ENCODE assay signal across 1 cellular context in the genomic region with DNA sequence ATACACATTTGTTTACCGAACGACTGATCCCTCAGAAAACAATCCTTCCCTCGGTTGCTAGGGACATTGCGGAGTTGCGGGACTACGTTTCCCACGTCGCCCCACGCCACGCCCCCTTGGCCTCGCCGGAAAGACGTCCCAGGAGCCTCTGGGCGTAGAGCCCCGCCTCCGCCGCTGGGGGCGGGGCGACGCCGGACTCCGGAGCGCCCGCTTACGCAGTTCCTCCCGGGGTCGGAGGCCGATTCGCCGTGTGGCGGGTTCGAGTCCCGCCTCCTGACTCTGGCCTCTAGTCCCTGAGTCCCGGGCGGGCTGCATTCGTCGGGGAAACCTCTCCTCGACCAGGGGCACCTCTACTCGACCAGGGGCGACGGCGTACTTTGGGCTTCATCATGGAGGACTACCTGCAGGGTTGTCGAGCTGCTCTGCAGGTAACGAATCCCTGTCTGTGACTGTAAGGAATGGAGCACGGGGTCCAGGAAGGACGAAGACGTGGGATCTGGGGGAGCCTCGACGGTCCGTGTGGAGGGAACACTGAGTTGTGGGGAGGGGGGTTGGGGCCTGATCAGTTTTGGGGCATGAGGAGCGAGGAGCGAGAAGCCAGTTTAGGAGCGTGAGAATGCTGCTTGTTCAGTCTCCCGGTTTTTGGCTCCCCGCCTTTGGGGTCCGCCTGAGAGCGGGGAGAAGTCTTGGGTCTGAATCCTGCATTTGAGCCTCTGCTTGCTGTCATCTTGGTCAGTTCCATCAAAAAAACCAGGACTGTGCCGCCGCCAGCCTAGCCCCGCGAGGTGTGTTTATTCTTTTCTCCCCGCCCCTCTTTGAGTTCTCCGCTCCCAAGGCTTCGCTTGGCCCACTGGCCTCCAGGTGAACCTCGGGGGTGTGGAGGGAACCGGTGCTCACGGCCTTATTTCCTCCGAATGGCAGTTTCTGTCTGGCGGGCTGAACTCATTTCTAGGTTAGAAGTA.
TF ChIP-seq lines count a peak whose summit lies in the region.

A gene with protein sequence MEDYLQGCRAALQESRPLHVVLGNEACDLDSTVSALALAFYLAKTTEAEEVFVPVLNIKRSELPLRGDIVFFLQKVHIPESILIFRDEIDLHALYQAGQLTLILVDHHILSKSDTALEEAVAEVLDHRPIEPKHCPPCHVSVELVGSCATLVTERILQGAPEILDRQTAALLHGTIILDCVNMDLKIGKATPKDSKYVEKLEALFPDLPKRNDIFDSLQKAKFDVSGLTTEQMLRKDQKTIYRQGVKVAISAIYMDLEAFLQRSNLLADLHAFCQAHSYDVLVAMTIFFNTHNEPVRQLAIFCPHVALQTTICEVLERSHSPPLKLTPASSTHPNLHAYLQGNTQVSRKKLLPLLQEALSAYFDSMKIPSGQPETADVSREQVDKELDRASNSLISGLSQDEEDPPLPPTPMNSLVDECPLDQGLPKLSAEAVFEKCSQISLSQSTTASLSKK (plus strand): TSS at position 206 of the 962 bp plus-strand sequence. CDS start 184 bp downstream, at position 390.

TF ChIP-seq in HepG2, 621 proteins besides CTCF, POLR2A, EP300 and RAD21 (continued from another document and continues in another):
- TF ChIP-seq ZNF30 (CRISPR knock-in tag; IDR thresholded peaks at IDR 0.05) (no peak), TBL1XR1 (IDR thresholded peaks at IDR 0.05; ENCODE audit: borderline replicate concordance, low read length, partially characterized antibody) (peak; percentile 5), CAMTA2 (CRISPR knock-in tag; IDR thresholded peaks at IDR 0.05; ENCODE audit: borderline replicate concordance) (no peak), TGIF2 (CRISPR knock-in tag; IDR thresholded peaks at IDR 0.05) (peak; percentile 13; the same call in 1 of the 2 replicates), CHCHD3 (CRISPR knock-in tag; IDR thresholded peaks at IDR 0.05) (no peak), ZNF331 (CRISPR knock-in tag; IDR thresholded peaks at IDR 0.05) (no peak), ZNF816 (CRISPR knock-in tag; IDR thresholded peaks at IDR 0.05; ENCODE audit: borderline replicate concordance) (no peak), KLF6 (CRISPR knock-in tag; IDR thresholded peaks at IDR 0.05) (0 out of 2 replicates have a peak, but pooled peaks have one; percentile 41), ZNF672 (CRISPR knock-in tag; IDR thresholded peaks at IDR 0.05) (no peak), ZNF260 (CRISPR knock-in tag; IDR thresholded peaks at IDR 0.05; ENCODE audit: borderline replicate concordance, low read depth) (no peak), SIX1 (CRISPR knock-in tag; IDR thresholded peaks at IDR 0.05; ENCODE audit: borderline replicate concordance) (no peak), ZNF451 (CRISPR knock-in tag; IDR thresholded peaks at IDR 0.05) (no peak), XRCC5 (optimal IDR thresholded peaks at IDR 0.05; ENCODE audit: low read length) (no peak), FOXJ3 (CRISPR knock-in tag; IDR thresholded peaks at IDR 0.05; ENCODE audit: borderline replicate concordance) (peak; percentile 75; the same call in 1 of the 2 replicates), ZNF326 (CRISPR knock-in tag; IDR thresholded peaks at IDR 0.05; ENCODE audit: borderline replicate concordance) (no peak), ZNF496 (CRISPR knock-in tag; IDR thresholded peaks at IDR 0.05; ENCODE audit: insufficient replicate concordance) (no peak), ATF7-NPFF (CRISPR knock-in tag; IDR thresholded peaks at IDR 0.05; ENCODE audit: low read depth) (peak; percentile 80), ZSCAN22 (CRISPR knock-in tag; IDR thresholded peaks at IDR 0.05) (no peak), ZFP1 (CRISPR knock-in tag; IDR thresholded peaks at IDR 0.05) (no peak), CEBPB (IDR thresholded peaks at IDR 0.05; ENCODE audit: borderline replicate concordance, low read depth, low read length) (peak; percentile 22; the same call in 1 of the 2 replicates), DMAP1 (CRISPR knock-in tag; IDR thresholded peaks at IDR 0.05) (no peak), SETDB1 (CRISPR knock-in tag; IDR thresholded peaks at IDR 0.05; ENCODE audit: borderline replicate concordance) (no peak), PHF21A (CRISPR knock-in tag; IDR thresholded peaks at IDR 0.05) (no peak), NCOA2 (CRISPR knock-in tag; IDR thresholded peaks at IDR 0.05) (no peak), HOXA7 (CRISPR knock-in tag; IDR thresholded peaks at IDR 0.05) (no peak), ARHGAP35 (CRISPR knock-in tag; IDR thresholded peaks at IDR 0.05; ENCODE audit: borderline replicate concordance) (0 out of 2 replicates have a peak, but pooled peaks have one; percentile 33), U2AF2 (IDR thresholded peaks at IDR 0.05; ENCODE audit: low read depth, low read length) (no peak), MIER2 (CRISPR knock-in tag; IDR thresholded peaks at IDR 0.05) (no peak), SKI (IDR thresholded peaks at IDR 0.05; ENCODE audit: partially characterized antibody) (peak; percentile 10)
- TF ChIP-seq, protein P1, sequence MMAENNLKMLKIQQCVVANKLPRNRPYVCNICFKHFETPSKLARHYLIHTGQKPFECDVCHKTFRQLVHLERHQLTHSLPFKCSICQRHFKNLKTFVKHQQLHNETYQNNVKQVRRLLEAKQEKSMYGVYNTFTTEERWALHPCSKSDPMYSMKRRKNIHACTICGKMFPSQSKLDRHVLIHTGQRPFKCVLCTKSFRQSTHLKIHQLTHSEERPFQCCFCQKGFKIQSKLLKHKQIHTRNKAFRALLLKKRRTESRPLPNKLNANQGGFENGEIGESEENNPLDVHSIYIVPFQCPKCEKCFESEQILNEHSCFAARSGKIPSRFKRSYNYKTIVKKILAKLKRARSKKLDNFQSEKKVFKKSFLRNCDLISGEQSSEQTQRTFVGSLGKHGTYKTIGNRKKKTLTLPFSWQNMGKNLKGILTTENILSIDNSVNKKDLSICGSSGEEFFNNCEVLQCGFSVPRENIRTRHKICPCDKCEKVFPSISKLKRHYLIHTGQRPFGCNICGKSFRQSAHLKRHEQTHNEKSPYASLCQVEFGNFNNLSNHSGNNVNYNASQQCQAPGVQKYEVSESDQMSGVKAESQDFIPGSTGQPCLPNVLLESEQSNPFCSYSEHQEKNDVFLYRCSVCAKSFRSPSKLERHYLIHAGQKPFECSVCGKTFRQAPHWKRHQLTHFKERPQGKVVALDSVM (CRISPR knock-in tag; IDR thresholded peaks at IDR 0.05) = peak; percentile 82
- TF ChIP-seq, protein P2, sequence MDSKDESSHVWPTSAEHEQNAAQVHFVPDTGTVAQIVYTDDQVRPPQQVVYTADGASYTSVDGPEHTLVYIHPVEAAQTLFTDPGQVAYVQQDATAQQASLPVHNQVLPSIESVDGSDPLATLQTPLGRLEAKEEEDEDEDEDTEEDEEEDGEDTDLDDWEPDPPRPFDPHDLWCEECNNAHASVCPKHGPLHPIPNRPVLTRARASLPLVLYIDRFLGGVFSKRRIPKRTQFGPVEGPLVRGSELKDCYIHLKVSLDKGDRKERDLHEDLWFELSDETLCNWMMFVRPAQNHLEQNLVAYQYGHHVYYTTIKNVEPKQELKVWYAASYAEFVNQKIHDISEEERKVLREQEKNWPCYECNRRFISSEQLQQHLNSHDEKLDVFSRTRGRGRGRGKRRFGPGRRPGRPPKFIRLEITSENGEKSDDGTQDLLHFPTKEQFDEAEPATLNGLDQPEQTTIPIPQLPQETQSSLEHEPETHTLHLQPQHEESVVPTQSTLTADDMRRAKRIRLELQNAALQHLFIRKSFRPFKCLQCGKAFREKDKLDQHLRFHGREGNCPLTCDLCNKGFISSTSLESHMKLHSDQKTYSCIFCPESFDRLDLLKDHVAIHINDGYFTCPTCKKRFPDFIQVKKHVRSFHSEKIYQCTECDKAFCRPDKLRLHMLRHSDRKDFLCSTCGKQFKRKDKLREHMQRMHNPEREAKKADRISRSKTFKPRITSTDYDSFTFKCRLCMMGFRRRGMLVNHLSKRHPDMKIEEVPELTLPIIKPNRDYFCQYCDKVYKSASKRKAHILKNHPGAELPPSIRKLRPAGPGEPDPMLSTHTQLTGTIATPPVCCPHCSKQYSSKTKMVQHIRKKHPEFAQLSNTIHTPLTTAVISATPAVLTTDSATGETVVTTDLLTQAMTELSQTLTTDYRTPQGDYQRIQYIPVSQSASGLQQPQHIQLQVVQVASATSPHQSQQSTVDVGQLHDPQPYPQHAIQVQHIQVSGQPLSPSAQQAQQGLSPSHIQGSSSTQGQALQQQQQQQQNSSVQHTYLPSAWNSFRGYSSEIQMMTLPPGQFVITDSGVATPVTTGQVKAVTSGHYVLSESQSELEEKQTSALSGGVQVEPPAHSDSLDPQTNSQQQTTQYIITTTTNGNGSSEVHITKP (CRISPR knock-in tag; IDR thresholded peaks at IDR 0.05; ENCODE audit: low read depth) = no peak; the same call in 1 of the 2 replicates
- TF ChIP-seq, protein P3, sequence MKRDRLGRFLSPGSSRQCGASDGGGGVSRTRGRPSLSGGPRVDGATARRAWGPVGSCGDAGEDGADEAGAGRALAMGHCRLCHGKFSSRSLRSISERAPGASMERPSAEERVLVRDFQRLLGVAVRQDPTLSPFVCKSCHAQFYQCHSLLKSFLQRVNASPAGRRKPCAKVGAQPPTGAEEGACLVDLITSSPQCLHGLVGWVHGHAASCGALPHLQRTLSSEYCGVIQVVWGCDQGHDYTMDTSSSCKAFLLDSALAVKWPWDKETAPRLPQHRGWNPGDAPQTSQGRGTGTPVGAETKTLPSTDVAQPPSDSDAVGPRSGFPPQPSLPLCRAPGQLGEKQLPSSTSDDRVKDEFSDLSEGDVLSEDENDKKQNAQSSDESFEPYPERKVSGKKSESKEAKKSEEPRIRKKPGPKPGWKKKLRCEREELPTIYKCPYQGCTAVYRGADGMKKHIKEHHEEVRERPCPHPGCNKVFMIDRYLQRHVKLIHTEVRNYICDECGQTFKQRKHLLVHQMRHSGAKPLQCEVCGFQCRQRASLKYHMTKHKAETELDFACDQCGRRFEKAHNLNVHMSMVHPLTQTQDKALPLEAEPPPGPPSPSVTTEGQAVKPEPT (CRISPR knock-in tag; IDR thresholded peaks at IDR 0.05; ENCODE audit: low read depth) = no peak
- TF ChIP-seq, protein P4, sequence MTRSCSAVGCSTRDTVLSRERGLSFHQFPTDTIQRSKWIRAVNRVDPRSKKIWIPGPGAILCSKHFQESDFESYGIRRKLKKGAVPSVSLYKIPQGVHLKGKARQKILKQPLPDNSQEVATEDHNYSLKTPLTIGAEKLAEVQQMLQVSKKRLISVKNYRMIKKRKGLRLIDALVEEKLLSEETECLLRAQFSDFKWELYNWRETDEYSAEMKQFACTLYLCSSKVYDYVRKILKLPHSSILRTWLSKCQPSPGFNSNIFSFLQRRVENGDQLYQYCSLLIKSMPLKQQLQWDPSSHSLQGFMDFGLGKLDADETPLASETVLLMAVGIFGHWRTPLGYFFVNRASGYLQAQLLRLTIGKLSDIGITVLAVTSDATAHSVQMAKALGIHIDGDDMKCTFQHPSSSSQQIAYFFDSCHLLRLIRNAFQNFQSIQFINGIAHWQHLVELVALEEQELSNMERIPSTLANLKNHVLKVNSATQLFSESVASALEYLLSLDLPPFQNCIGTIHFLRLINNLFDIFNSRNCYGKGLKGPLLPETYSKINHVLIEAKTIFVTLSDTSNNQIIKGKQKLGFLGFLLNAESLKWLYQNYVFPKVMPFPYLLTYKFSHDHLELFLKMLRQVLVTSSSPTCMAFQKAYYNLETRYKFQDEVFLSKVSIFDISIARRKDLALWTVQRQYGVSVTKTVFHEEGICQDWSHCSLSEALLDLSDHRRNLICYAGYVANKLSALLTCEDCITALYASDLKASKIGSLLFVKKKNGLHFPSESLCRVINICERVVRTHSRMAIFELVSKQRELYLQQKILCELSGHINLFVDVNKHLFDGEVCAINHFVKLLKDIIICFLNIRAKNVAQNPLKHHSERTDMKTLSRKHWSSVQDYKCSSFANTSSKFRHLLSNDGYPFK (CRISPR knock-in tag; IDR thresholded peaks at IDR 0.05; ENCODE audit: borderline replicate concordance) = peak; percentile 87; the same call in 1 of the 2 replicates
- TF ChIP-seq, protein P5, sequence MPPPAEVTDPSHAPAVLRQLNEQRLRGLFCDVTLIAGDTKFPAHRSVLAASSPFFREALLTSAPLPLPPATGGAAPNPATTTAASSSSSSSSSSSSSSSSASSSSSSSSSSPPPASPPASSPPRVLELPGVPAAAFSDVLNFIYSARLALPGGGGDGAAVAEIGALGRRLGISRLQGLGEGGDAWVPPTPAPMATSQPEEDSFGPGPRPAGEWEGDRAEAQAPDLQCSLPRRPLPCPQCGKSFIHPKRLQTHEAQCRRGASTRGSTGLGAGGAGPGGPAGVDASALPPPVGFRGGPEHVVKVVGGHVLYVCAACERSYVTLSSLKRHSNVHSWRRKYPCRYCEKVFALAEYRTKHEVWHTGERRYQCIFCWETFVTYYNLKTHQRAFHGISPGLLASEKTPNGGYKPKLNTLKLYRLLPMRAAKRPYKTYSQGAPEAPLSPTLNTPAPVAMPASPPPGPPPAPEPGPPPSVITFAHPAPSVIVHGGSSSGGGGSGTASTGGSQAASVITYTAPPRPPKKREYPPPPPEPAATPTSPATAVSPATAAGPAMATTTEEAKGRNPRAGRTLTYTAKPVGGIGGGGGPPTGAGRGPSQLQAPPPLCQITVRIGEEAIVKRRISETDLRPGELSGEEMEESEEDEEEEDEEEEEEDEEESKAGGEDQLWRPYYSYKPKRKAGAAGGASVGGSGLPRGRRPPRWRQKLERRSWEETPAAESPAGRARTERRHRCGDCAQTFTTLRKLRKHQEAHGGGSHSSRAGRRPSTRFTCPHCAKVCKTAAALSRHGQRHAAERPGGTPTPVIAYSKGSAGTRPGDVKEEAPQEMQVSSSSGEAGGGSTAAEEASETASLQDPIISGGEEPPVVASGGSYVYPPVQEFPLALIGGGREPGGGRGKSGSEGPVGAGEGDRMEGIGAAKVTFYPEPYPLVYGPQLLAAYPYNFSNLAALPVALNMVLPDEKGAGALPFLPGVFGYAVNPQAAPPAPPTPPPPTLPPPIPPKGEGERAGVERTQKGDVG (CRISPR knock-in tag; IDR thresholded peaks at IDR 0.05; ENCODE audit: borderline replicate concordance) = peak; percentile 47; the same call in 1 of the 2 replicates
- TF ChIP-seq, protein P6, sequence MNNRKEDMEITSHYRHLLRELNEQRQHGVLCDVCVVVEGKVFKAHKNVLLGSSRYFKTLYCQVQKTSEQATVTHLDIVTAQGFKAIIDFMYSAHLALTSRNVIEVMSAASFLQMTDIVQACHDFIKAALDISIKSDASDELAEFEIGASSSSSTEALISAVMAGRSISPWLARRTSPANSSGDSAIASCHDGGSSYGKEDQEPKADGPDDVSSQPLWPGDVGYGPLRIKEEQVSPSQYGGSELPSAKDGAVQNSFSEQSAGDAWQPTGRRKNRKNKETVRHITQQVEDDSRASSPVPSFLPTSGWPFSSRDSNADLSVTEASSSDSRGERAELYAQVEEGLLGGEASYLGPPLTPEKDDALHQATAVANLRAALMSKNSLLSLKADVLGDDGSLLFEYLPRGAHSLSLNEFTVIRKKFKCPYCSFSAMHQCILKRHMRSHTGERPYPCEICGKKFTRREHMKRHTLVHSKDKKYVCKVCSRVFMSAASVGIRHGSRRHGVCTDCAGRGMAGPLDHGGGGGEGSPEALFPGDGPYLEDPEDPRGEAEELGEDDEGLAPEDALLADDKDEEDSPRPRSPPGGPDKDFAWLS (CRISPR knock-in tag; IDR thresholded peaks at IDR 0.05; ENCODE audit: borderline replicate concordance) = no peak
- TF ChIP-seq, protein P7, sequence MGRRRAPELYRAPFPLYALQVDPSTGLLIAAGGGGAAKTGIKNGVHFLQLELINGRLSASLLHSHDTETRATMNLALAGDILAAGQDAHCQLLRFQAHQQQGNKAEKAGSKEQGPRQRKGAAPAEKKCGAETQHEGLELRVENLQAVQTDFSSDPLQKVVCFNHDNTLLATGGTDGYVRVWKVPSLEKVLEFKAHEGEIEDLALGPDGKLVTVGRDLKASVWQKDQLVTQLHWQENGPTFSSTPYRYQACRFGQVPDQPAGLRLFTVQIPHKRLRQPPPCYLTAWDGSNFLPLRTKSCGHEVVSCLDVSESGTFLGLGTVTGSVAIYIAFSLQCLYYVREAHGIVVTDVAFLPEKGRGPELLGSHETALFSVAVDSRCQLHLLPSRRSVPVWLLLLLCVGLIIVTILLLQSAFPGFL (CRISPR knock-in tag; IDR thresholded peaks at IDR 0.05) = no peak
